34 cellular contexts compared by ENCODE assay signal in genomic region chr1:152626688-152627087, GRCh38. TPM values are rescaled to one million over a fixed set of nuclear protein-coding genes. Genes with fewer than 3 reads are reported as not detected.
"Had no signal": no experiment of that assay in that cellular context is flagged by ENCODE, and none has a peak within 500 bp of the region (broad histone marks: within the 10 kb centered on the region; RNA-seq: fewer than 3 reads in every experiment).

No MANE protein-coding gene starts in this region.

- H3K4me3 ChIP-seq: adrenal gland, body of pancreas, SJCRH30, SK-N-MC had no signal

- H3K36me3 ChIP-seq: adrenal gland, SJCRH30, WERI-Rb-1 had no signal

- H3K27ac ChIP-seq: adrenal gland, body of pancreas, SJCRH30, SK-N-MC, WERI-Rb-1 had no signal

- H3K27me3 ChIP-seq: adrenal gland, body of pancreas, SJCRH30 had no signal

- H3K4me3 Mint-ChIP-seq: activated CD8-positive, alpha-beta T cell treated with anti-CD3 and anti-CD28 coated beads, Interleukin-2, amount 10 ng/mL, durations not matched to agents 7 days and 5 days; activated naive CD4-positive, alpha-beta T cell treated with anti-CD3 and anti-CD28 coated beads for 36 hours; activated T-cell treated with anti-CD3 and anti-CD28 coated beads, Interleukin-2, amount 50 U/mL, for 24 hours; activated T-helper 1 cell treated with anti-CD3 and anti-CD28 coated beads, Interleukin-12 subunit alpha, Interleukin-12 subunit beta, Interleukin-2, Interleukin-4 antibody, amounts not matched to agents 30 ng/mL and 10 ng/mL and 1 ng/mL, durations not matched to agents 14 hours and 24 hours and 36 hours had no signal

- H3K9me3 Mint-ChIP-seq: activated naive CD4-positive, alpha-beta T cell treated with anti-CD3 and anti-CD28 coated beads for 36 hours; activated naive CD4-positive, alpha-beta T cell treated with anti-CD3 and anti-CD28 coated beads, Interleukin-2, amount 50 U/mL, for 72 hours; activated T-cell treated with anti-CD3 and anti-CD28 coated beads, Interleukin-2, amount 50 U/mL, for 24 hours; activated T-helper 1 cell treated with anti-CD3 and anti-CD28 coated beads, Interleukin-12 subunit alpha, Interleukin-12 subunit beta, Interleukin-2, Interleukin-4 antibody, amounts not matched to agents 30 ng/mL and 10 ng/mL and 1 ng/mL, durations not matched to agents 14 hours and 24 hours and 36 hours had no signal

- ATAC-seq: activated CD8-positive, alpha-beta T cell treated with anti-CD3 and anti-CD28 coated beads, Interleukin-2, amount 10 ng/mL, durations not matched to agents 7 days and 5 days; activated naive CD4-positive, alpha-beta T cell treated with anti-CD3 and anti-CD28 coated beads, Interleukin-2, amount 50 U/mL, for 72 hours; body of pancreas; Panc1 had no signal

- FAIRE-seq: astrocyte had no signal

- H3K27ac Mint-ChIP-seq: activated CD8-positive, alpha-beta T cell treated with anti-CD3 and anti-CD28 coated beads, Interleukin-2, amount 10 ng/mL, durations not matched to agents 7 days and 5 days; activated naive CD4-positive, alpha-beta T cell treated with anti-CD3 and anti-CD28 coated beads for 36 hours; activated naive CD4-positive, alpha-beta T cell treated with anti-CD3 and anti-CD28 coated beads, Interleukin-2, amount 50 U/mL, for 72 hours; activated T-cell treated with anti-CD3 and anti-CD28 coated beads, Interleukin-2, amount 50 U/mL, for 24 hours; activated T-helper 1 cell treated with anti-CD3 and anti-CD28 coated beads, Interleukin-12 subunit alpha, Interleukin-12 subunit beta, Interleukin-2, Interleukin-4 antibody, amounts not matched to agents 30 ng/mL and 10 ng/mL and 1 ng/mL, durations not matched to agents 14 hours and 24 hours and 36 hours had no signal

- H3K4me1 ChIP-seq: adrenal gland, body of pancreas had no signal

- DNase-seq: activated CD4-positive, alpha-beta T cell treated with anti-CD3 and anti-CD28 coated beads for 1 hour; activated CD4-positive, alpha-beta T cell treated with anti-CD3 and anti-CD28 coated beads for 48 hours; activated CD4-positive, alpha-beta T cell treated with anti-CD3 and anti-CD28 coated beads, Interleukin-2, amount 50 U/mL, for 4 hours; activated CD4-positive, CD25-positive, alpha-beta regulatory T cell; activated CD8-positive, alpha-beta T cell treated with anti-CD3 and anti-CD28 coated beads, Interleukin-2, amount 10 ng/mL, durations not matched to agents 7 days and 5 days; activated gamma-delta T cell treated with Interleukin-2 at 50 U/mL for 16 hours; activated naive CD4-positive, alpha-beta T cell treated with anti-CD3 and anti-CD28 coated beads for 36 hours; activated T-cell treated with anti-CD3 and anti-CD28 coated beads, Interleukin-2, amount 50 U/mL, for 24 hours; adrenal gland; body of pancreas; central memory CD4-positive, alpha-beta T cell; Kasumi-1; KG1; MM.1S; MV-4-11; NCI-H1092; NCI-H1436 treated with DMSO at 0.1 percent for 48 hours; NCI-H1694 treated with DMSO at 0.1 percent for 48 hours; NCI-H2029; NCI-H345; NCI-H524 treated with DMSO at 0.1 percent for 48 hours; SHP77; SJCRH30; T1000; WERI-Rb-1 had no signal

- H3K9me3 ChIP-seq: adrenal gland, SJCRH30 had no signal

RNA-seq across cellular contexts. Expression of gene LCE3A, which starts 3.8 kb away (rescaled TPM):
- total RNA-seq: activated CD8-positive, alpha-beta T cell treated with anti-CD3 and anti-CD28 coated beads, Interleukin-2, amount 10 ng/mL, durations not matched to agents 7 days and 5 days; activated naive CD4-positive, alpha-beta T cell treated with anti-CD3 and anti-CD28 coated beads for 36 hours; activated naive CD4-positive, alpha-beta T cell treated with anti-CD3 and anti-CD28 coated beads, Interleukin-2, amount 50 U/mL, for 72 hours; activated T-helper 1 cell treated with anti-CD3 and anti-CD28 coated beads, Interleukin-12 subunit alpha, Interleukin-12 subunit beta, Interleukin-2, Interleukin-4 antibody, amounts not matched to agents 30 ng/mL and 10 ng/mL and 1 ng/mL, durations not matched to agents 14 hours and 24 hours and 36 hours; adrenal gland; astrocyte; body of pancreas; NCI-H460; RPMI7951; SJCRH30; T-helper 1 cell treated with Interleukin-12 subunit alpha and Interleukin-12 subunit beta and Interleukin-4 antibody, amounts not matched to agents 30 ng/mL and 1 ng/mL, for 36 hours; T-helper 2 cell treated with Interferon-gamma antibody and Interleukin-4, amounts not matched to agents 100 ng/mL and 5 ng/mL, for 36 hours had no signal
- polyA plus RNA-seq: adrenal gland had no signal

RNA-seq across cellular contexts. Expression of gene LCE3B, which starts 13.1 kb away (rescaled TPM):
- total RNA-seq: activated CD8-positive, alpha-beta T cell treated with anti-CD3 and anti-CD28 coated beads, Interleukin-2, amount 10 ng/mL, durations not matched to agents 7 days and 5 days; activated naive CD4-positive, alpha-beta T cell treated with anti-CD3 and anti-CD28 coated beads for 36 hours; activated naive CD4-positive, alpha-beta T cell treated with anti-CD3 and anti-CD28 coated beads, Interleukin-2, amount 50 U/mL, for 72 hours; activated T-helper 1 cell treated with anti-CD3 and anti-CD28 coated beads, Interleukin-12 subunit alpha, Interleukin-12 subunit beta, Interleukin-2, Interleukin-4 antibody, amounts not matched to agents 30 ng/mL and 10 ng/mL and 1 ng/mL, durations not matched to agents 14 hours and 24 hours and 36 hours; adrenal gland; astrocyte; body of pancreas; NCI-H460; RPMI7951; SJCRH30; T-helper 1 cell treated with Interleukin-12 subunit alpha and Interleukin-12 subunit beta and Interleukin-4 antibody, amounts not matched to agents 30 ng/mL and 1 ng/mL, for 36 hours; T-helper 2 cell treated with Interferon-gamma antibody and Interleukin-4, amounts not matched to agents 100 ng/mL and 5 ng/mL, for 36 hours had no signal
- polyA plus RNA-seq: adrenal gland had no signal

RNA-seq across cellular contexts. Expression of gene LCE3C, which starts 26.7 kb away (rescaled TPM):
- total RNA-seq: activated CD8-positive, alpha-beta T cell treated with anti-CD3 and anti-CD28 coated beads, Interleukin-2, amount 10 ng/mL, durations not matched to agents 7 days and 5 days; activated naive CD4-positive, alpha-beta T cell treated with anti-CD3 and anti-CD28 coated beads for 36 hours; activated naive CD4-positive, alpha-beta T cell treated with anti-CD3 and anti-CD28 coated beads, Interleukin-2, amount 50 U/mL, for 72 hours; activated T-helper 1 cell treated with anti-CD3 and anti-CD28 coated beads, Interleukin-12 subunit alpha, Interleukin-12 subunit beta, Interleukin-2, Interleukin-4 antibody, amounts not matched to agents 30 ng/mL and 10 ng/mL and 1 ng/mL, durations not matched to agents 14 hours and 24 hours and 36 hours; adrenal gland; astrocyte; body of pancreas; NCI-H460; RPMI7951; SJCRH30; T-helper 1 cell treated with Interleukin-12 subunit alpha and Interleukin-12 subunit beta and Interleukin-4 antibody, amounts not matched to agents 30 ng/mL and 1 ng/mL, for 36 hours; T-helper 2 cell treated with Interferon-gamma antibody and Interleukin-4, amounts not matched to agents 100 ng/mL and 5 ng/mL, for 36 hours had no signal
- polyA plus RNA-seq: adrenal gland had no signal

RNA-seq across cellular contexts. Expression of gene LCE2D, which starts 36.5 kb away (rescaled TPM):
- total RNA-seq: activated CD8-positive, alpha-beta T cell treated with anti-CD3 and anti-CD28 coated beads, Interleukin-2, amount 10 ng/mL, durations not matched to agents 7 days and 5 days; activated naive CD4-positive, alpha-beta T cell treated with anti-CD3 and anti-CD28 coated beads for 36 hours; activated naive CD4-positive, alpha-beta T cell treated with anti-CD3 and anti-CD28 coated beads, Interleukin-2, amount 50 U/mL, for 72 hours; activated T-helper 1 cell treated with anti-CD3 and anti-CD28 coated beads, Interleukin-12 subunit alpha, Interleukin-12 subunit beta, Interleukin-2, Interleukin-4 antibody, amounts not matched to agents 30 ng/mL and 10 ng/mL and 1 ng/mL, durations not matched to agents 14 hours and 24 hours and 36 hours; adrenal gland; astrocyte; body of pancreas; NCI-H460; RPMI7951; SJCRH30; T-helper 1 cell treated with Interleukin-12 subunit alpha and Interleukin-12 subunit beta and Interleukin-4 antibody, amounts not matched to agents 30 ng/mL and 1 ng/mL, for 36 hours; T-helper 2 cell treated with Interferon-gamma antibody and Interleukin-4, amounts not matched to agents 100 ng/mL and 5 ng/mL, for 36 hours had no signal
- polyA plus RNA-seq: adrenal gland had no signal

RNA-seq across cellular contexts. Expression of gene LCE3D, which starts 46.4 kb away (rescaled TPM):
- total RNA-seq: activated CD8-positive, alpha-beta T cell treated with anti-CD3 and anti-CD28 coated beads, Interleukin-2, amount 10 ng/mL, durations not matched to agents 7 days and 5 days; activated naive CD4-positive, alpha-beta T cell treated with anti-CD3 and anti-CD28 coated beads for 36 hours; activated naive CD4-positive, alpha-beta T cell treated with anti-CD3 and anti-CD28 coated beads, Interleukin-2, amount 50 U/mL, for 72 hours; activated T-helper 1 cell treated with anti-CD3 and anti-CD28 coated beads, Interleukin-12 subunit alpha, Interleukin-12 subunit beta, Interleukin-2, Interleukin-4 antibody, amounts not matched to agents 30 ng/mL and 10 ng/mL and 1 ng/mL, durations not matched to agents 14 hours and 24 hours and 36 hours; adrenal gland; astrocyte; body of pancreas; NCI-H460; RPMI7951; SJCRH30; T-helper 1 cell treated with Interleukin-12 subunit alpha and Interleukin-12 subunit beta and Interleukin-4 antibody, amounts not matched to agents 30 ng/mL and 1 ng/mL, for 36 hours; T-helper 2 cell treated with Interferon-gamma antibody and Interleukin-4, amounts not matched to agents 100 ng/mL and 5 ng/mL, for 36 hours had no signal
- polyA plus RNA-seq: adrenal gland had no signal
